In the genomic region with DNA sequence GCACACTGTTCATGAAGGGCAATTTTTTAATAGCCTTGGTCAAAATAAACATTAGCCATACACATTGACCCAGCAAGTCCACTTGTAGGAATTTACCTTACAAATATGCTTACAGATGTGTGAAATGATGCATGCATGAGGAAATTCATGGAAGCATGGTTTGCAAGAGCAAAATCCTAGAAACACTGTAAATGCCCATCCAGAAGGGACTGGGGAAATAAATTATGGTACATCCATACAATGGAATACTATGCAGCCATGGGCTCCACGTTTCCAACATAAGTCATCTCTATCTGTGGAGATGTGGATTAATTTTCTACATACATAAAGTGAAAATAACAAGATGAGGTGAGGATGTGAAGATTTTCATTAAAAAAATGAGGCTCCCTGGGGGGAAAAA, we compare ENCODE assay signal across 9 cellular contexts.
"Had no signal": no experiment of that assay in that cellular context is flagged by ENCODE, and none has a peak within 500 bp of the region (broad histone marks: within the 10 kb centered on the region; RNA-seq: fewer than 3 reads in every experiment).

No MANE protein-coding gene starts in this region.

- DNase-seq: GM23248, GOT3, H9, HCEC 1CT, IMR-90, KG1 had no signal

- ATAC-seq: K562 had no signal

- H3K4me3 ChIP-seq: GM23248, K562 had no signal

- H3K4me3 Mint-ChIP-seq: H9 had no signal

- H3K9ac ChIP-seq: GM23248 had no signal

- H3K27ac ChIP-seq: GM23248 had no signal

- H3K27ac Mint-ChIP-seq: H9 had no signal

- H2AFZ ChIP-seq: GM23248 had no signal

- FAIRE-seq: H54, HTR-8/SVneo, K562 had no signal
